Comparison of ENCODE assay signal across 8 cellular contexts in genomic region chr13:48126944-48127814, GRCh38. TPM values are rescaled to one million over a fixed set of nuclear protein-coding genes. Genes with fewer than 3 reads are reported as not detected.
DNase-seq lines count a peak whose midpoint lies in the region; ATAC-seq and TF ChIP-seq lines count a peak whose summit lies in the region.

No MANE protein-coding gene starts in this region.

- H3K4me1 ChIP-seq in thoracic aorta (ENCODE audit: control insufficient read depth in 1 of 2, low read depth in 2 of 2), result peaks cover 24 to 36% of the 10 kb centered on the region in 2 donors

- no peaks in the 10 kb centered on the region for H3K36me3 ChIP-seq in thoracic aorta

- H3K27me3 ChIP-seq in thoracic aorta (replicated peaks; ENCODE audit: insufficient read depth), result no peaks in the 10 kb centered on the region

- peak overlapping the region; percentile 70 to 83 for H3K27ac ChIP-seq in thoracic aorta

- no peak overlapping the region for H3K4me3 Mint-ChIP-seq in endothelial cell (ENCODE audit: unreplicated experiment)
- no peak overlapping the region for H3K4me3 Mint-ChIP-seq in mesothelial cell of epicardium

- H3K27ac Mint-ChIP-seq in endothelial cell (ENCODE audit: unreplicated experiment) (no peak overlapping the region), mesothelial cell of epicardium (peak overlapping the region; percentile 80)

- H3K4me3 ChIP-seq in thoracic aorta, result peak overlapping the region; percentile 39

- no peaks in the 10 kb centered on the region for H3K9me3 Mint-ChIP-seq in endothelial cell (ENCODE audit: unreplicated experiment)
- no peaks in the 10 kb centered on the region for H3K9me3 Mint-ChIP-seq in mesothelial cell of epicardium

- H3K4me1 Mint-ChIP-seq in endothelial cell (ENCODE audit: unreplicated experiment), result no peaks in the 10 kb centered on the region
- H3K4me1 Mint-ChIP-seq in mesothelial cell of epicardium, result peaks cover 39% of the 10 kb centered on the region

- DNase-seq in SIG-M5 treated with dmso at 0.1 percent for 504 hours (lab: John Stamatoyannopoulos, UW; ENCODE audit: unreplicated experiment) (peak; percentile 79), SIG-M5 (lab: John Stamatoyannopoulos, UW) (no peak), NCI-H460 (ENCODE audit: extremely low read depth, low read depth) (peak; percentile 45), endothelial cell (ENCODE audit: low spot score) (peak; percentile 7), mesothelial cell of epicardium (ENCODE audit: low spot score in 2 of 2, unreplicated experiment in 2 of 2) (peak in 1 of 2 experiments; percentile 39), thoracic aorta (ENCODE audit: low spot score) (peak; percentile 25)
- DNase-seq in activated CD4-positive, alpha-beta T cell treated with anti-CD3 and anti-CD28 coated beads, Interleukin-2, amount 50 U/mL, for 4 hours, result peak; percentile 6 to 20

- H3K27me3 Mint-ChIP-seq in endothelial cell (ENCODE audit: unreplicated experiment), result no peaks in the 10 kb centered on the region
- no peaks in the 10 kb centered on the region for H3K27me3 Mint-ChIP-seq in mesothelial cell of epicardium (ENCODE audit: low read depth)

- TF ChIP-seq CTCF in endothelial cell (IDR thresholded peaks at IDR 0.05; ENCODE audit: unreplicated experiment), result peak; percentile 90
- peak; percentile 89 for TF ChIP-seq CTCF in mesothelial cell of epicardium (IDR thresholded peaks at IDR 0.05; ENCODE audit: unreplicated experiment)
- TF ChIP-seq CTCF in thoracic aorta (IDR thresholded peaks at IDR 0.05), result peak; percentile 72

- H3K36me3 Mint-ChIP-seq in endothelial cell (ENCODE audit: low read depth, unreplicated experiment), result no peaks in the 10 kb centered on the region
- no peaks in the 10 kb centered on the region for H3K36me3 Mint-ChIP-seq in mesothelial cell of epicardium

- ATAC-seq in HG03095 (IDR thresholded peaks at IDR 0.05; ENCODE audit: unreplicated experiment), result peak; percentile 57
- peak; percentile 54 for ATAC-seq in thoracic aorta (ENCODE audit: insufficient number of reproducible peaks, low FRiP score, low read depth)

- no peaks in the 10 kb centered on the region for H3K9me3 ChIP-seq in thoracic aorta

RNA-seq across cellular contexts. Expression of gene MED4, which starts 32.3 kb away (rescaled TPM):
- total RNA-seq in NCI-H460 (2014; rRNA removed; shearing (Covaris generic)), result 20.6 and 24.1 TPM in 2 replicates
- 12.8 and 20.0 TPM in 2 replicates for polyA plus RNA-seq in NCI-H460 (2014; cell fraction: nucleus; rRNA removed)
- total RNA-seq in endothelial cell (ENCODE audit: unreplicated experiment), result 49.1 TPM
- total RNA-seq in mesothelial cell of epicardium, result 45.0 to 46.6 TPM (median 46.3 TPM) in 3 replicates
- total RNA-seq in thoracic aorta, result 10 to 100 TPM; 13.3 to 35.0 TPM
